ENCODE assay signal across 10 cellular contexts in the genomic region with DNA sequence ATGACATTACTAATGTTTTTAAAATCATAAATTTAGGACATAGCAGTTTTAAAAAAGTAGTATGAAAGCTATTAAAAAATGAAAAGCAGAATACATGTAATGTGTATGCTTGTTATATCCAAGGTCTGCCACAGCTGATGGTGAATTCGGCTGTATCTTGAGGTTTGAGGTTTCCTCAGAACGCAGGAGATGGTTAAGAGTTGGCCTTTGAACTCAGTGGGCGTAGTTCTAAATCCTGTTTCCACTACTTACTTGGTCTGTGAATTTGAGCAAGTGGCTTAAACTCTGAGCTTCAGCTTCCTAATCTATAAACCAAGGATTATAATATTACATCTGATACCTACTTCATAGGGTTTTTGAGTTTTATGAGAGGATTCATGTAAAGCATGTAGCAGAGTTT.
DNase-seq lines count a peak whose midpoint lies in the region; ATAC-seq and TF ChIP-seq lines count a peak whose summit lies in the region.
"Had no signal": no experiment of that assay in that cellular context is flagged by ENCODE, and none has a peak within 500 bp of the region (broad histone marks: within the 10 kb centered on the region; RNA-seq: fewer than 3 reads in every experiment).

No MANE protein-coding gene starts in this region.

- CTCF ChIA-PET in PC-9 (lab: Charles Lee) = interaction anchor here (0.5 kb wide), 1 partner anchor 159 kb away, joined by 3 read pairs; no protein-coding TSS in a partner anchor

- no peaks in the 10 kb centered on the region for H3K27me3 ChIP-seq in PC-9 (ENCODE audit: insufficient read depth, low read depth)
- H3K27me3 ChIP-seq: suprapubic skin had no signal

- TF ChIP-seq CTCF in PC-9 (conservative IDR thresholded peaks at IDR 0.05) = no peak

- H3K4me3 ChIP-seq in PC-9 = no peak overlapping the region
- H3K4me3 ChIP-seq: A549, suprapubic skin had no signal

- peak; percentile 35 for DNase-seq in activated CD4-positive, alpha-beta T cell treated with anti-CD3 and anti-CD28 coated beads for 48 hours
- DNase-seq in activated CD4-positive, alpha-beta T cell treated with anti-CD3 and anti-CD28 coated beads, Interleukin-2, amount 50 U/mL, for 1 hour = no peak
- DNase-seq in OCI-M1 (lab: John Stamatoyannopoulos, UW) = peak; percentile 59
- peak in 7 of 10 donors; percentile 31 to 73 (median 57) for DNase-seq in naive thymus-derived CD8-positive, alpha-beta T cell
- no peak for DNase-seq in NCI-H1092 (lab: John Stamatoyannopoulos, UW)
- DNase-seq in PC-9 = no peak
- no peak for DNase-seq in AG20443 (ENCODE audit: low spot score)

- H3K27ac Mint-ChIP-seq in naive thymus-derived CD8-positive, alpha-beta T cell = peak overlapping the region in 5 of 10 donors; percentile 11 to 63 (median 31)

- peaks cover 21 to 53% (median 49%) of the 10 kb centered on the region in 4 donors for H3K4me1 Mint-ChIP-seq in naive thymus-derived CD8-positive, alpha-beta T cell

- no peaks in the 10 kb centered on the region for H4K20me1 ChIP-seq in PC-9 (ENCODE audit: insufficient read depth)

- peak overlapping the region; percentile 1 to 65 (median 44) for H3K4me3 Mint-ChIP-seq in naive thymus-derived CD8-positive, alpha-beta T cell

- H3K9me2 ChIP-seq in PC-9 (ENCODE audit: insufficient read depth) = no peaks in the 10 kb centered on the region

- H3K4me1 ChIP-seq in PC-9 (replicated peaks; ENCODE audit: insufficient read depth) = no peaks in the 10 kb centered on the region
- H3K4me1 ChIP-seq: suprapubic skin had no signal

- intact Hi-C loops in PC-9 (cut with micrococcal nuclease; ENCODE audit: unreplicated experiment) = no loop called here

- H3K9me3 ChIP-seq in PC-9 (ENCODE audit: insufficient read depth, low read depth) = no peaks in the 10 kb centered on the region
- H3K9me3 ChIP-seq: A549, suprapubic skin had no signal

- H3K36me3 Mint-ChIP-seq in naive thymus-derived CD8-positive, alpha-beta T cell = peaks cover 0 to 7% (median 3%) of the 10 kb centered on the region in 3 donors

- no peaks in the 10 kb centered on the region for H3K79me2 ChIP-seq in PC-9 (ENCODE audit: low read depth)

- peak; percentile 80 for ATAC-seq in HG02840 (IDR thresholded peaks at IDR 0.05; ENCODE audit: low FRiP score, unreplicated experiment)
- ATAC-seq in naive thymus-derived CD8-positive, alpha-beta T cell = peak; percentile 99 to 100
- ATAC-seq: A549 had no signal

- H2AFZ ChIP-seq in PC-9 = no peak overlapping the region

- no peak overlapping the region for H3K4me2 ChIP-seq in PC-9
- H3K4me2 ChIP-seq: A549 had no signal

- POLR2A ChIA-PET in naive thymus-derived CD8-positive, alpha-beta T cell (lab: Charles Lee) = interaction anchor here (2.8 kb wide), 1 partner anchor 125 kb away, joined by 11 read pairs; a partner anchor contains a TSS
- POLR2A ChIA-PET in PC-9 (lab: Charles Lee; ENCODE audit: unreplicated experiment) = no interaction called here

- H3F3A ChIP-seq in PC-9 (ENCODE audit: insufficient read depth, low read depth) = no peaks in the 10 kb centered on the region

- no peaks in the 10 kb centered on the region for H3K27me3 Mint-ChIP-seq in naive thymus-derived CD8-positive, alpha-beta T cell

- H3K27ac ChIP-seq in PC-9 = no peak overlapping the region
- H3K27ac ChIP-seq: A549, suprapubic skin had no signal

- H3K36me3 ChIP-seq in PC-9 (ENCODE audit: low read depth) = no peaks in the 10 kb centered on the region
- H3K36me3 ChIP-seq: suprapubic skin had no signal

- peaks cover 0 to 5% (median 0%) of the 10 kb centered on the region in 9 donors for H3K9me3 Mint-ChIP-seq in naive thymus-derived CD8-positive, alpha-beta T cell

- BruUV-seq in PC-9 (replicated peaks; lab: Mats Ljungman, UMichigan) = no TSS peak

Comparison
In these comparisons a context has a peak if more than half of its experiments do, and no peak if none do; other contexts are left out.
1. DNase-seq: peak in activated CD4-positive, alpha-beta T cell treated with anti-CD3 and anti-CD28 coated beads for 48 hours (single experiment), OCI-M1 (single experiment) and naive thymus-derived CD8-positive, alpha-beta T cell (7 of 10); none in activated CD4-positive, alpha-beta T cell treated with anti-CD3 and anti-CD28 coated beads, Interleukin-2, amount 50 U/mL, for 1 hour (single experiment), NCI-H1092 (single experiment), PC-9 (0 of 2) and AG20443 (single experiment).